ENCODE assay signal across 23 cellular contexts in the genomic region with DNA sequence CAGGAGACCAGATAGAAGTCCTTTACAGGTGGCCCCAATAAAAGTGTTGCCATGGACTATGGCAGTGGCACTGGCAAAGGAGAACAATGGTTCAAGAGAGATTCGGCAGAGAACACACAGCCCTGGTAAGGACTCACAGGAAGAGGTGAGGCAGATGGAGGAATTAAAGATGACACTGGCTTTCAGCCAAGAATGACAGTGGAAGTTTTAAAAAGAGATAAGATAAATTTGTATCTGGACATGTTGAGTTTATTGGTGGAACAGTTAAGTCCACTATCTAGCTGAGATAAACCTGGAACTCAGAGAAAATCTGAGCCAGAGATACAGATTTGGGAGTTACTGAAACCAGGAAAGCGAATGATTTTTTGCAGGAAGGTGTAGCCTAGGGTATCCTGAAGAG. TPM values are rescaled to one million over a fixed set of nuclear protein-coding genes. Genes with fewer than 3 reads are reported as not detected.
DNase-seq lines count a peak whose midpoint lies in the region; ATAC-seq and TF ChIP-seq lines count a peak whose summit lies in the region.
"Had no signal": no experiment of that assay in that cellular context is flagged by ENCODE, and none has a peak within 500 bp of the region (broad histone marks: within the 10 kb centered on the region; RNA-seq: fewer than 3 reads in every experiment).

No MANE protein-coding gene starts in this region.

- no peak overlapping the region for H3K4ac ChIP-seq in H9 (ENCODE audit: low read depth, low read length)

- no peaks in the 10 kb centered on the region for H3K23me2 ChIP-seq in H9 (ENCODE audit: insufficient read length, low read depth, low read length, poor library complexity, severe bottlenecking)

- H3K27ac ChIP-seq in HUES48 (ENCODE audit: low read depth, low read length), result peak overlapping the region; percentile 50
- H3K27ac ChIP-seq in VCaP, result peak overlapping the region; percentile 63
- H3K27ac ChIP-seq in A673 (ENCODE audit: low read depth, low read length, poor library complexity, severe bottlenecking), result no peak overlapping the region
- H3K27ac ChIP-seq in H9 (ENCODE audit: insufficient read length, low read depth, low read length), result no peak overlapping the region
- H3K27ac ChIP-seq in left ventricle myocardium inferior (replicated peaks), result no peak overlapping the region
- H3K27ac ChIP-seq: RWPE1, SK-N-MC, tibial artery had no signal

- DNase-seq in activated T-cell treated with anti-CD3 and anti-CD28 coated beads, Interleukin-2, amount 50 U/mL, for 72 hours, result no peak
- DNase-seq in activated T-cell treated with anti-CD3 and anti-CD28 coated beads, Interleukin-2, amount 50 U/mL, for 1 hour, result no peak
- DNase-seq in left lobe of liver (ENCODE audit: low spot score), result no peak
- DNase-seq in A673 (ENCODE audit: low spot score), result no peak
- no peak for DNase-seq in H9
- no peak for DNase-seq in left ventricle myocardium inferior
- DNase-seq: activated CD8-positive, alpha-beta memory T cell treated with anti-CD3 and anti-CD28 coated beads for 24 hours; activated naive CD4-positive, alpha-beta T cell treated with anti-CD3 and anti-CD28 coated beads, Interleukin-2, amount 10 ng/mL, durations not matched to agents 7 days and 5 days; activated T-cell treated with anti-CD3 and anti-CD28 coated beads, Interleukin-2, amount 50 U/mL, for 4 hours; DMS 273 treated with DMSO at 0.1 percent for 48 hours; glutamatergic neuron; MV-4-11; NCI-H1694; posterior cingulate gyrus; stomach; T1000; tibial artery had no signal

- H3K79me1 ChIP-seq in H9 (ENCODE audit: insufficient read depth, low read depth, low read length, poor library complexity, severe bottlenecking), result no peaks in the 10 kb centered on the region

- H3T11ph ChIP-seq in H9 (ENCODE audit: low read length), result no peak overlapping the region

- H4K20me1 ChIP-seq in H9 (ENCODE audit: control insufficient read depth, insufficient read depth, insufficient read length), result no peaks in the 10 kb centered on the region

- H2AFZ ChIP-seq in H9 (ENCODE audit: low read length), result no peak overlapping the region

- no peak overlapping the region for H3K18ac ChIP-seq in H9 (ENCODE audit: insufficient read length, low read depth, low read length)

- POLR2A ChIA-PET in A673 (lab: Charles Lee; ENCODE audit: low non-redundant PET), result no interaction called here

- no peaks in the 10 kb centered on the region for H3K27me3 Mint-ChIP-seq in activated T-cell treated with anti-CD3 and anti-CD28 coated beads, Interleukin-2, amount 50 U/mL, for 72 hours (ENCODE audit: low read depth)
- peaks cover 4% of the 10 kb centered on the region for H3K27me3 Mint-ChIP-seq in H9 (ENCODE audit: low read depth)
- H3K27me3 Mint-ChIP-seq: activated naive CD4-positive, alpha-beta T cell treated with anti-CD3 and anti-CD28 coated beads, Interleukin-2, amount 10 ng/mL, durations not matched to agents 7 days and 5 days had no signal

- H4K5ac ChIP-seq in H9 (ENCODE audit: insufficient read length, low read depth, low read length), result no peak overlapping the region

- H2BK5ac ChIP-seq in H9 (ENCODE audit: insufficient read length, low read length), result no peak overlapping the region

- no peaks in the 10 kb centered on the region for H3K27me3 ChIP-seq in HUES48 (ENCODE audit: control insufficient read depth, insufficient read depth, low read length)
- no peaks in the 10 kb centered on the region for H3K27me3 ChIP-seq in A673 (replicated peaks; ENCODE audit: insufficient read depth, low read depth, low read length, poor library complexity)
- no peaks in the 10 kb centered on the region for H3K27me3 ChIP-seq in H9 (ENCODE audit: insufficient read depth, low read length)
- H3K27me3 ChIP-seq in left ventricle myocardium inferior (ENCODE audit: low read depth), result no peaks in the 10 kb centered on the region
- H3K27me3 ChIP-seq: stomach, tibial artery had no signal

- H3K14ac ChIP-seq in H9 (ENCODE audit: insufficient read depth, low read length), result no peak overlapping the region

- BruUV-seq in A673 (replicated peaks; lab: Mats Ljungman, UMichigan), result no TSS peak

- H3K9me3 Mint-ChIP-seq in activated T-cell treated with anti-CD3 and anti-CD28 coated beads, Interleukin-2, amount 50 U/mL, for 72 hours, result no peaks in the 10 kb centered on the region
- no peaks in the 10 kb centered on the region for H3K9me3 Mint-ChIP-seq in H9
- H3K9me3 Mint-ChIP-seq: activated naive CD4-positive, alpha-beta T cell treated with anti-CD3 and anti-CD28 coated beads, Interleukin-2, amount 10 ng/mL, durations not matched to agents 7 days and 5 days; activated T-cell treated with anti-CD3 and anti-CD28 coated beads, Interleukin-2, amount 50 U/mL, for 4 hours; neural crest cell had no signal

- no peak overlapping the region for H3K4me2 ChIP-seq in H9 (ENCODE audit: insufficient read depth, insufficient read length, low read length)

- H2BK12ac ChIP-seq in H9 (ENCODE audit: insufficient read length, low read depth, low read length), result no peak overlapping the region

- WGBS in H9 (ENCODE audit: extremely low coverage, insufficient read length, low lambda C conversion rate), result no CpG with 5 or more reads among the region's 2 CpGs

- no peak overlapping the region for H4K8ac ChIP-seq in H9 (replicated peaks; ENCODE audit: insufficient read length, low read depth, low read length)

- peaks cover 23% of the 10 kb centered on the region for H3K4me1 ChIP-seq in HUES48 (ENCODE audit: control insufficient read depth, insufficient read depth, low read length)
- H3K4me1 ChIP-seq in A673 (ENCODE audit: insufficient read depth, low read length, poor library complexity, severe bottlenecking), result peaks cover 5% of the 10 kb centered on the region
- H3K4me1 ChIP-seq in H9 (ENCODE audit: insufficient read depth, low read length), result peaks cover 6% of the 10 kb centered on the region; the same call in 1 of the 2 replicates
- H3K4me1 ChIP-seq in left ventricle myocardium inferior, result peaks cover 18% of the 10 kb centered on the region
- H3K4me1 ChIP-seq: tibial artery had no signal

- no peak overlapping the region for H2BK120ac ChIP-seq in H9 (ENCODE audit: low read depth, low read length, poor library complexity, severe bottlenecking)

- no peaks in the 10 kb centered on the region for H3K79me2 ChIP-seq in H9 (ENCODE audit: insufficient read depth, low read length)

- CTCF ChIA-PET in A673 (lab: Charles Lee), result interaction anchor here (0.8 kb wide), 1 partner anchor 12 kb away, joined by 6 read pairs; no protein-coding TSS in a partner anchor

- no peak overlapping the region for H4K91ac ChIP-seq in H9 (ENCODE audit: insufficient read length, low read depth, low read length)

- H3K9ac ChIP-seq in HUES48 (ENCODE audit: low read depth, low read length), result no peak overlapping the region
- no peak overlapping the region for H3K9ac ChIP-seq in H9 (ENCODE audit: extremely low read depth, insufficient read length, low read length)

- H3K4me1 Mint-ChIP-seq in activated T-cell treated with anti-CD3 and anti-CD28 coated beads, Interleukin-2, amount 50 U/mL, for 72 hours (ENCODE audit: low read depth), result peaks cover 32% of the 10 kb centered on the region
- H3K4me1 Mint-ChIP-seq in H9, result peaks cover 27 to 32% of the 10 kb centered on the region in 2 experiments
- H3K4me1 Mint-ChIP-seq: neural crest cell had no signal

- H3K9me3 ChIP-seq in HUES48 (ENCODE audit: control insufficient read depth, insufficient read depth, low read length) (no peaks in the 10 kb centered on the region), A673 (ENCODE audit: low read depth, low read length, poor library complexity, severe bottlenecking) (no peaks in the 10 kb centered on the region), H9 (ENCODE audit: control insufficient read depth, low read depth, low read length) (no peaks in the 10 kb centered on the region), left ventricle myocardium inferior (replicated peaks) (no peaks in the 10 kb centered on the region)
- H3K9me3 ChIP-seq: stomach, tibial artery had no signal

- peak overlapping the region; percentile 7 for H3K27ac Mint-ChIP-seq in activated T-cell treated with anti-CD3 and anti-CD28 coated beads, Interleukin-2, amount 50 U/mL, for 72 hours
- no peak overlapping the region; a peak in 1 of 7 replicates for H3K27ac Mint-ChIP-seq in H9
- H3K27ac Mint-ChIP-seq: activated naive CD4-positive, alpha-beta T cell treated with anti-CD3 and anti-CD28 coated beads, Interleukin-2, amount 10 ng/mL, durations not matched to agents 7 days and 5 days had no signal

- H2BK20ac ChIP-seq in H9 (ENCODE audit: low read depth, low read length, poor library complexity, severe bottlenecking), result no peak overlapping the region

- H3K4me3 Mint-ChIP-seq in activated T-cell treated with anti-CD3 and anti-CD28 coated beads, Interleukin-2, amount 50 U/mL, for 72 hours, result no peak overlapping the region
- H3K4me3 Mint-ChIP-seq in H9, result no peak overlapping the region
- H3K4me3 Mint-ChIP-seq: activated naive CD4-positive, alpha-beta T cell treated with anti-CD3 and anti-CD28 coated beads, Interleukin-2, amount 10 ng/mL, durations not matched to agents 7 days and 5 days; activated T-cell treated with anti-CD3 and anti-CD28 coated beads, Interleukin-2, amount 50 U/mL, for 4 hours; neural crest cell had no signal

- H3K36me3 ChIP-seq in HUES48 (ENCODE audit: control insufficient read depth, insufficient read depth, low read length) (no peaks in the 10 kb centered on the region), A673 (ENCODE audit: insufficient read depth, low read length, poor library complexity, severe bottlenecking) (no peaks in the 10 kb centered on the region), left ventricle myocardium inferior (no peaks in the 10 kb centered on the region)
- H3K36me3 ChIP-seq: tibial artery had no signal

- no peak overlapping the region for H3K56ac ChIP-seq in H9 (ENCODE audit: insufficient read length, low read depth, low read length)

- H2AK5ac ChIP-seq in H9 (ENCODE audit: insufficient read length, low read length), result no peak overlapping the region

- H3K23ac ChIP-seq in H9 (ENCODE audit: insufficient read length, low read depth, low read length), result no peak overlapping the region

- intact Hi-C loops in A673 (cut with micrococcal nuclease; ENCODE audit: unreplicated experiment), result no loop called here
- intact Hi-C loops in left ventricle myocardium inferior (cut with micrococcal nuclease), result no loop called here

- H3K36me3 Mint-ChIP-seq in activated T-cell treated with anti-CD3 and anti-CD28 coated beads, Interleukin-2, amount 50 U/mL, for 72 hours (ENCODE audit: insufficient read depth in 2 of 2), result peaks cover 0 to 4% of the 10 kb centered on the region in 2 donors
- peaks cover 0 to 8% (median 0%) of the 10 kb centered on the region in 3 experiments; a peak in 4 of 7 replicates for H3K36me3 Mint-ChIP-seq in H9 (ENCODE audit: insufficient read depth in 1 of 3, low read depth in 3 of 3)

- H2BK15ac ChIP-seq in H9 (ENCODE audit: low read depth, low read length), result no peak overlapping the region

- no peak for TF ChIP-seq CTCF in VCaP (conservative IDR thresholded peaks at IDR 0.05)
- TF ChIP-seq CTCF in A673 (conservative IDR thresholded peaks at IDR 0.05; ENCODE audit: low read depth, low read length), result no peak
- TF ChIP-seq CTCF in H9 (conservative IDR thresholded peaks at IDR 0.05), result no peak
- no peak for TF ChIP-seq CTCF in left ventricle myocardium inferior (IDR thresholded peaks at IDR 0.05; ENCODE audit: borderline replicate concordance)

- no peak for ATAC-seq in activated T-cell treated with anti-CD3 and anti-CD28 coated beads, Interleukin-2, amount 50 U/mL, for 72 hours (replicated peaks in 1 of 2)
- peak; percentile 38 for ATAC-seq in left lobe of liver
- ATAC-seq: activated T-cell treated with anti-CD3 and anti-CD28 coated beads, Interleukin-2, amount 50 U/mL, for 4 hours; sciatic nerve had no signal

- H3K4me3 ChIP-seq in HUES48 (ENCODE audit: low read depth, low read length) (no peak overlapping the region), A673 (ENCODE audit: low read depth, low read length, poor library complexity, severe bottlenecking) (no peak overlapping the region), left ventricle myocardium inferior (no peak overlapping the region)
- H3K4me3 ChIP-seq: SK-N-MC, stomach, tibial artery had no signal

RNA-seq across cellular contexts. Expression of gene CMC2, which starts 20.1 kb away (rescaled TPM):
- total RNA-seq in activated T-cell treated with anti-CD3 and anti-CD28 coated beads, Interleukin-2, amount 50 U/mL, for 72 hours, result 100 to 1,000 TPM; 114 to 121 TPM
- total RNA-seq in left lobe of liver (36.8 TPM), A673 (2021) (129 and 130 TPM in 2 replicates), H9 (2021) (64.2 and 65.7 TPM in 2 replicates), left ventricle myocardium inferior (136 TPM)

RNA-seq across cellular contexts. Expression of gene CENPN, which starts 20.5 kb away (rescaled TPM):
- 10 to 100 TPM; 62.0 to 64.1 TPM for total RNA-seq in activated T-cell treated with anti-CD3 and anti-CD28 coated beads, Interleukin-2, amount 50 U/mL, for 72 hours
- 7.6 TPM for total RNA-seq in left lobe of liver
- 91.0 and 109 TPM in 2 replicates for total RNA-seq in A673 (2021)
- total RNA-seq in H9 (2021), result 78.6 and 83.2 TPM in 2 replicates
- total RNA-seq in left ventricle myocardium inferior, result 7.9 TPM

RNA-seq across cellular contexts. Expression of gene ATMIN, which starts 49.1 kb away (rescaled TPM):
- 10 to 100 TPM; 19.2 to 23.9 TPM for total RNA-seq in activated T-cell treated with anti-CD3 and anti-CD28 coated beads, Interleukin-2, amount 50 U/mL, for 72 hours
- total RNA-seq in left lobe of liver (13.7 TPM), A673 (2021) (43.5 and 44.6 TPM in 2 replicates), H9 (2021) (56.5 and 66.6 TPM in 2 replicates), left ventricle myocardium inferior (22.0 TPM)

Comparison
In these comparisons a context has a peak if more than half of its experiments do, and no peak if none do; other contexts are left out.
1. H3K27ac ChIP-seq: peak in HUES48 (single experiment) and VCaP (single experiment); none in A673 (single experiment), H9 (single experiment) and left ventricle myocardium inferior (single experiment).